In the genomic region with DNA sequence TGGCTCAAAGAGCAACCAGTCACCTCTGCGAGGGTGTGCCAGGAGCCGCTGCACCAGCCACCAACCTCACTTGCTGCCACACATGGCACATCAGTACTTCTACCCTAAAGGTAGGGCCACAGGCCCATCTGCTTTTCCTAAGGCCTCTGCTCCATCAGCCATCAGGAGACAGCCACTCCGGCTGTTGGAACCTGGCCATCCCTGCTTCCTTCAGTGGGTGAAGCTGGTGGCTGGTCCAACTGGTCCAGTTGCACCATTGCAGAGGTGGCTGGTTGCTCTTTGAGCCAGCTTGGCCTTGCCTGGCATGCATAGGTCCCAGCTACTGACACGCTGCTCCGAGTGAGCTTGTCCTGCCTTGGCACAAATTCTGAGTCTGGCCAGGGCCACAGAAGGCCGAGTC, we compare ENCODE assay signal across 9 cellular contexts. TPM values are rescaled to one million over a fixed set of nuclear protein-coding genes. Genes with fewer than 3 reads are reported as not detected.
"Had no signal": no experiment of that assay in that cellular context is flagged by ENCODE, and none has a peak within 500 bp of the region (broad histone marks: within the 10 kb centered on the region; RNA-seq: fewer than 3 reads in every experiment).

No MANE protein-coding gene starts in this region.

RNA-seq across cellular contexts. Expression of a gene that starts 53.7 kb away (rescaled TPM):
- total RNA-seq: epithelial cell of proximal tubule, esophagus squamous epithelium, gastrocnemius medialis, heart right ventricle, kidney, left lobe of liver, left ventricle myocardium inferior, lower leg skin had no signal
- polyA plus RNA-seq: esophagus, heart right ventricle had no signal
